10 cellular contexts compared by ENCODE assay signal in the genomic region with DNA sequence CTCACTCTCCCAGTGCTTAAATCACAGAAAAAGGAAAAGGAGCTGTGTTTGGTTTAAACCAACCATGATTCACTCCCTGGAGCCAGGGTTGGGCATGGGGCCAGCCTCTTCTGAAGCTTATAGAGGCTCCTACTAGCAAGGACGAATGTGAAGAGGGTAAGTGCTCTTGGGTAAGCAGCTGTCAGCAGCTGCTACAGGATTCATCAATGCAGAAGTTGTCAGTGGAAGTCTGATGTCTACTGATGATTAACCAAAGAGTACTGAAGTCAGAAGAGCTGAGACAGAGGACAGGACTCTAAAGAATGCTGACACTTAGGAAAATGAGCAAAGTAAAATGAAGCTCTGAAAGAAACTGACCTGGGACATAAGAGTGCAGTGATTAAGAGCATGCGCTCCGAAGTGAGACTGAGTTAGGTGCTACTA. TPM values are rescaled to one million over a fixed set of nuclear protein-coding genes. Genes with fewer than 3 reads are reported as not detected.
A peak's percentile ranks its signal among the peaks of the same experiment; 100 is the strongest.
DNase-seq lines count a peak whose midpoint lies in the region; ATAC-seq, FAIRE-seq and TF ChIP-seq lines count a peak whose summit lies in the region.
"Had no signal": no experiment of that assay in that cellular context is flagged by ENCODE, and none has a peak within 500 bp of the region (broad histone marks: within the 10 kb centered on the region; RNA-seq: fewer than 3 reads in every experiment).

No MANE protein-coding gene starts in this region.

- no peak for FAIRE-seq in urothelium cell line (lab: Jason Lieb, UNC)

- H3K27ac ChIP-seq in RWPE1 (no peak overlapping the region), cardiac muscle cell (no peak overlapping the region)
- H3K27ac ChIP-seq: PC-9 had no signal

- POLR2A ChIA-PET in RWPE1 (lab: Yijun Ruan, JAX; ENCODE audit: low non-redundant PET) = no interaction called here

- DNase-seq in Right ventricle myocardium inferior (ENCODE audit: missing footprints) = peak; percentile 77
- no peak for DNase-seq in cardiac septum (ENCODE audit: low spot score)
- DNase-seq in RWPE1 (ENCODE audit: low spot score) = peak; percentile 29
- DNase-seq in cardiac muscle cell (ENCODE audit: low read depth in 1 of 2, low spot score in 1 of 2) = peak; percentile 85 to 92
- DNase-seq in urothelium cell line (ENCODE audit: low spot score) = peak; percentile 71
- no peak for DNase-seq in KBM-7
- DNase-seq: CD8-positive, alpha-beta memory T cell had no signal

- TF ChIP-seq CTCF in RWPE1 (conservative IDR thresholded peaks at IDR 0.05; ENCODE audit: low read depth) (no peak), cardiac muscle cell (IDR thresholded peaks at IDR 0.05; ENCODE audit: low read depth, low read length) (no peak)

- no peaks in the 10 kb centered on the region for H3K4me1 ChIP-seq in cardiac muscle cell (ENCODE audit: low read depth)

- in situ Hi-C loops in KBM-7 (cut with MboI; ENCODE audit: low pct_unique_long_range_greater_than_20kb, low sequenced_read_pairs) = no loop called here

- no peaks in the 10 kb centered on the region for H3K36me3 ChIP-seq in cardiac muscle cell

- no peaks in the 10 kb centered on the region for H3K9me3 ChIP-seq in cardiac muscle cell (ENCODE audit: low read depth)

- ATAC-seq in Right ventricle myocardium inferior = peak; percentile 79
- no peak for ATAC-seq in GM21528 (IDR thresholded peaks at IDR 0.05; ENCODE audit: low FRiP score, unreplicated experiment)
- ATAC-seq in HG03039 (IDR thresholded peaks at IDR 0.05; ENCODE audit: unreplicated experiment) = no peak

- CTCF ChIA-PET in RWPE1 (lab: Yijun Ruan, JAX) = interaction anchor here (0.5 kb wide), 2 partner anchors 305 to 491 kb away, joined by 3 read pairs; no protein-coding TSS in a partner anchor

- peaks cover 63% of the 10 kb centered on the region for H3K27me3 ChIP-seq in cardiac muscle cell

- intact Hi-C loops in Right ventricle myocardium inferior (cut with DNase I) = no loop called here
- intact Hi-C loops in cardiac septum (cut with DNase I) = no loop called here

- H3K4me3 ChIP-seq in cardiac muscle cell = no peak overlapping the region
- H3K4me3 ChIP-seq: PC-9 had no signal

RNA-seq across cellular contexts. Expression of gene JADE1, which starts 32.7 kb away (rescaled TPM):
- 24.3 TPM for total RNA-seq in Right ventricle myocardium inferior
- 23.0 TPM for total RNA-seq in cardiac septum
- 6.0 and 12.3 TPM in 2 replicates for total RNA-seq in cardiac muscle cell
- polyA plus RNA-seq in cardiac muscle cell = 7.1 and 11.5 TPM in 2 replicates

Comparison
In these comparisons a context has a peak if more than half of its experiments do, and no peak if none do; other contexts are left out.
1. DNase-seq: peak in Right ventricle myocardium inferior (single experiment), RWPE1 (single experiment), cardiac muscle cell (2 of 2) and urothelium cell line (single experiment); none in cardiac septum (single experiment) and KBM-7 (single experiment).